8 cellular contexts compared by ENCODE assay signal in genomic region chr1:30749691-30750583, GRCh38.
DNase-seq lines count a peak whose midpoint lies in the region; ATAC-seq lines count a peak whose summit lies in the region.
"Had no signal": no experiment of that assay in that cellular context is flagged by ENCODE, and none has a peak within 500 bp of the region (broad histone marks: within the 10 kb centered on the region; RNA-seq: fewer than 3 reads in every experiment).

No MANE protein-coding gene starts in this region.

- H3K27ac ChIP-seq in effector memory CD4-positive, alpha-beta T cell (ENCODE audit: insufficient read depth, low read length, poor library complexity, severe bottlenecking): peak overlapping the region; percentile 93
- H3K27ac ChIP-seq in substantia nigra (ENCODE audit: low read depth, low read length, poor library complexity, severe bottlenecking): peak overlapping the region; percentile 99

- DNase-seq in activated CD4-positive, alpha-beta T cell treated with anti-CD3 and anti-CD28 coated beads, Interleukin-2, amount 50 U/mL, for 48 hours: peak; percentile 55 to 66
- peak; percentile 61 to 81 (median 63) for DNase-seq in effector memory CD4-positive, alpha-beta T cell
- DNase-seq in substantia nigra (lab: John Stamatoyannopoulos, UW): peak in 1 of 49 donors; percentile 39
- DNase-seq: MV-4-11 had no signal

- peaks cover 9% of the 10 kb centered on the region for H3K36me3 ChIP-seq in effector memory CD4-positive, alpha-beta T cell (ENCODE audit: control insufficient read depth, insufficient read depth, low read length)

- ATAC-seq in HG03342 (IDR thresholded peaks at IDR 0.05; ENCODE audit: unreplicated experiment) (peak; percentile 31), HG02870 (IDR thresholded peaks at IDR 0.05; ENCODE audit: unreplicated experiment) (no peak), GM19035 (IDR thresholded peaks at IDR 0.05; ENCODE audit: unreplicated experiment) (no peak), GM18909 (IDR thresholded peaks at IDR 0.05; ENCODE audit: poor library complexity, unreplicated experiment) (no peak)

- H3K4me3 ChIP-seq in effector memory CD4-positive, alpha-beta T cell (ENCODE audit: insufficient read depth, low read depth, low read length, poor library complexity, severe bottlenecking): peak overlapping the region; percentile 35

- H3K4me1 ChIP-seq in effector memory CD4-positive, alpha-beta T cell (ENCODE audit: control insufficient read depth, insufficient read depth, low read length, poor library complexity, severe bottlenecking): peaks cover 88% of the 10 kb centered on the region

- H3K27me3 ChIP-seq in effector memory CD4-positive, alpha-beta T cell (replicated peaks; ENCODE audit: control insufficient read depth, insufficient read depth, low read length, poor library complexity, severe bottlenecking): no peaks in the 10 kb centered on the region

- H3K9me3 ChIP-seq in effector memory CD4-positive, alpha-beta T cell (ENCODE audit: control insufficient read depth, low read length): no peaks in the 10 kb centered on the region
